ENCODE assay signal across 1 cellular context in genomic region chr10:129963831-129964501, GRCh38.
TF ChIP-seq lines count a peak whose summit lies in the region.

Gene EBF3 (minus strand): TSS chr10:129964274. CDS start chr10:129963768, 506 bp downstream.

TF ChIP-seq in GM23338, 12 proteins besides CTCF, POLR2A, EP300 and RAD21 (continued from another document):
- TF ChIP-seq REST (IDR thresholded peaks at IDR 0.05; ENCODE audit: unreplicated experiment), result no peak
